Comparison of ENCODE assay signal across 8 cellular contexts in the genomic region with DNA sequence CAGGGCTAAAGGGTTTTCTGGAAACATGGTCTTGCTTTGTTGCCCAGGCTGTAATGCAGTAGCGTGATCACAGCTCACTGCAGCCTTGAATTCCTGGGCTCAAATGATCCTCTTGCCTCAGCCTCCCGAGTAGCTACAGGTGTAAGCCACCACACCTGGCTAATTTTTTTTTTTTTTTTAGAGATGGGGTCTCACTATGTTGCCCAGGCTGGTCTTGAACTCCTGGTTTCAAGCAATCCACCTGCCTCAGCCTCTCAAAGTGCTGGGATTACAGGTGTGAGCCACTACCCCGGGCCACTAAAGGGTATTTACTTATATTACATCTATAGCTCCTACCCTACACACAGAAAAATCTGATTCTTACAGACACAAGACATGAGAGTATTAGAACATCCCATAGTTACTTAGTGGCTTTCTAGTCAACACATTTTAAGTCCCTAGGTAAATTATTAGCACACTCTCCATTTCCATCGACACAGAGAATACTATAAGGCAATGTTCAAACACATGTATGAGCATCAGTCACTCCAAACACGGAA. TPM values are rescaled to one million over a fixed set of nuclear protein-coding genes. Genes with fewer than 3 reads are reported as not detected.
DNase-seq lines count a peak whose midpoint lies in the region; ATAC-seq and TF ChIP-seq lines count a peak whose summit lies in the region.
"Had no signal": no experiment of that assay in that cellular context is flagged by ENCODE, and none has a peak within 500 bp of the region (broad histone marks: within the 10 kb centered on the region; RNA-seq: fewer than 3 reads in every experiment).

No MANE protein-coding gene starts in this region.

- POLR2A ChIA-PET in activated naive CD8-positive, alpha-beta T cell treated with anti-CD3 and anti-CD28 coated beads, Interleukin-2, amount 10 ng/mL, durations not matched to agents 7 days and 5 days (lab: Charles Lee) = interaction anchor here (0.6 to 7.0 kb wide), 11 partner anchors 15 to 87 kb away, joined by 3 to 116 read pairs (median 11); a partner anchor contains a TSS

- TF ChIP-seq CTCF in osteocyte (IDR thresholded peaks at IDR 0.05) = no peak

- peak overlapping the region; percentile 60 for H3K4me3 Mint-ChIP-seq in activated naive CD8-positive, alpha-beta T cell treated with anti-CD3 and anti-CD28 coated beads, Interleukin-2, amount 10 ng/mL, durations not matched to agents 7 days and 5 days
- no peak overlapping the region for H3K4me3 Mint-ChIP-seq in osteocyte (ENCODE audit: unreplicated experiment)
- H3K4me3 Mint-ChIP-seq: WTC11 had no signal

- H3K9me3 Mint-ChIP-seq in activated naive CD8-positive, alpha-beta T cell treated with anti-CD3 and anti-CD28 coated beads, Interleukin-2, amount 10 ng/mL, durations not matched to agents 7 days and 5 days = no peaks in the 10 kb centered on the region
- H3K9me3 Mint-ChIP-seq in osteocyte (ENCODE audit: unreplicated experiment) = no peaks in the 10 kb centered on the region

- H3K27me3 Mint-ChIP-seq in activated naive CD8-positive, alpha-beta T cell treated with anti-CD3 and anti-CD28 coated beads, Interleukin-2, amount 10 ng/mL, durations not matched to agents 7 days and 5 days = no peaks in the 10 kb centered on the region
- H3K27me3 Mint-ChIP-seq in osteocyte (ENCODE audit: unreplicated experiment) = no peaks in the 10 kb centered on the region

- peaks cover 31% of the 10 kb centered on the region for H3K4me1 Mint-ChIP-seq in activated naive CD8-positive, alpha-beta T cell treated with anti-CD3 and anti-CD28 coated beads, Interleukin-2, amount 10 ng/mL, durations not matched to agents 7 days and 5 days
- H3K4me1 Mint-ChIP-seq in osteocyte (ENCODE audit: unreplicated experiment) = peaks cover 9% of the 10 kb centered on the region

- no peak for DNase-seq in activated naive CD8-positive, alpha-beta T cell treated with anti-CD3 and anti-CD28 coated beads, Interleukin-2, amount 10 ng/mL, durations not matched to agents 7 days and 5 days
- DNase-seq in osteocyte (ENCODE audit: extremely low spot score, unreplicated experiment) (no peak), NCI-H146 (lab: John Stamatoyannopoulos, UW) (no peak), COLO668 (lab: John Stamatoyannopoulos, UW; ENCODE audit: unreplicated experiment) (no peak), superior temporal gyrus (ENCODE audit: extremely low spot score) (no peak)

- H3K27ac Mint-ChIP-seq in activated naive CD8-positive, alpha-beta T cell treated with anti-CD3 and anti-CD28 coated beads, Interleukin-2, amount 10 ng/mL, durations not matched to agents 7 days and 5 days = peak overlapping the region; percentile 96
- H3K27ac Mint-ChIP-seq in osteocyte (ENCODE audit: unreplicated experiment) = peak overlapping the region; percentile 42
- H3K27ac Mint-ChIP-seq: WTC11 had no signal

- ATAC-seq in GM19025 (IDR thresholded peaks at IDR 0.05; ENCODE audit: low read depth, unreplicated experiment) = peak; percentile 26
- ATAC-seq in HG02884 (IDR thresholded peaks at IDR 0.05; ENCODE audit: unreplicated experiment) = peak; percentile 30
- ATAC-seq in activated naive CD8-positive, alpha-beta T cell treated with anti-CD3 and anti-CD28 coated beads, Interleukin-2, amount 10 ng/mL, durations not matched to agents 7 days and 5 days (ENCODE audit: low read depth) = peak; percentile 35

- peaks cover 18% of the 10 kb centered on the region for H3K36me3 Mint-ChIP-seq in activated naive CD8-positive, alpha-beta T cell treated with anti-CD3 and anti-CD28 coated beads, Interleukin-2, amount 10 ng/mL, durations not matched to agents 7 days and 5 days
- peaks cover 11% of the 10 kb centered on the region for H3K36me3 Mint-ChIP-seq in osteocyte (ENCODE audit: unreplicated experiment)

RNA-seq across cellular contexts. Expression of a gene that starts 6.2 kb away (rescaled TPM):
- total RNA-seq in activated naive CD8-positive, alpha-beta T cell treated with anti-CD3 and anti-CD28 coated beads, Interleukin-2, amount 10 ng/mL, durations not matched to agents 7 days and 5 days = 100 to 1,000 TPM; 100 to 105 TPM
- 50.2 and 52.8 TPM in 2 replicates for total RNA-seq in osteocyte

RNA-seq across cellular contexts. Expression of a gene that starts 6.3 kb away (rescaled TPM):
- 1 to 10 TPM; 3.3 to 3.4 TPM for total RNA-seq in activated naive CD8-positive, alpha-beta T cell treated with anti-CD3 and anti-CD28 coated beads, Interleukin-2, amount 10 ng/mL, durations not matched to agents 7 days and 5 days
- total RNA-seq in osteocyte = 1.2 and 1.9 TPM in 2 replicates

RNA-seq across cellular contexts. Expression of a gene that starts 14.3 kb away (rescaled TPM):
- total RNA-seq in activated naive CD8-positive, alpha-beta T cell treated with anti-CD3 and anti-CD28 coated beads, Interleukin-2, amount 10 ng/mL, durations not matched to agents 7 days and 5 days = 10 to 100 TPM; 47.4 to 50.6 TPM
- 66.0 and 75.1 TPM in 2 replicates for total RNA-seq in osteocyte

RNA-seq across cellular contexts. Expression of a gene that starts 22.1 kb away (rescaled TPM):
- total RNA-seq in activated naive CD8-positive, alpha-beta T cell treated with anti-CD3 and anti-CD28 coated beads, Interleukin-2, amount 10 ng/mL, durations not matched to agents 7 days and 5 days = 1 to 10 TPM; 1.3 to 1.7 TPM
- total RNA-seq in osteocyte = 0.63 and 0.73 TPM in 2 replicates
- total RNA-seq: WTC11 had no signal

RNA-seq across cellular contexts. Expression of a gene that starts 27.6 kb away (rescaled TPM):
- 100 to 1,000 TPM; 430 to 443 TPM for total RNA-seq in activated naive CD8-positive, alpha-beta T cell treated with anti-CD3 and anti-CD28 coated beads, Interleukin-2, amount 10 ng/mL, durations not matched to agents 7 days and 5 days
- total RNA-seq in osteocyte = 154 and 156 TPM in 2 replicates
